Comparison of ENCODE assay signal across 1 cellular context in the genomic region with DNA sequence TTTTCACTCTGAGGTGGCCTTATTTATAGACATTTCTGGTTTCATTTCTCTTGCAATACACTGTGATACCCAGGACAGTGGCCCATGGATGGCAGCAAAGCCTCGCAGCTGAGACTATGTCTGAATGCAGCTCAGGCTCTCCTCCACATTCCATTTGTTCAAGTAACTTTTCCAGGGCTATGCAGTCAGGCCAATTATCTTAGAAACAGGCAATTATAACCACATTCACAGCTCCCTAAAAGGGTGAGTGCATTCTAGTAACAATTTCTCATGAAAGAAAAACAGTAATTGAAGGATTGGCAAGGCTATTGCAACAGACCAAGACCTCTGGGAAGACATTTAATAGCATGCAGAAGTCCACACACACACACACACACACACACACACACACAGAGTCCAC.
TF ChIP-seq lines count a peak whose summit lies in the region.

No MANE protein-coding gene starts in this region.

TF ChIP-seq in IMR-90, 13 proteins besides CTCF, POLR2A, EP300 and RAD21 (continued from another document):
- TF ChIP-seq, protein P1, sequence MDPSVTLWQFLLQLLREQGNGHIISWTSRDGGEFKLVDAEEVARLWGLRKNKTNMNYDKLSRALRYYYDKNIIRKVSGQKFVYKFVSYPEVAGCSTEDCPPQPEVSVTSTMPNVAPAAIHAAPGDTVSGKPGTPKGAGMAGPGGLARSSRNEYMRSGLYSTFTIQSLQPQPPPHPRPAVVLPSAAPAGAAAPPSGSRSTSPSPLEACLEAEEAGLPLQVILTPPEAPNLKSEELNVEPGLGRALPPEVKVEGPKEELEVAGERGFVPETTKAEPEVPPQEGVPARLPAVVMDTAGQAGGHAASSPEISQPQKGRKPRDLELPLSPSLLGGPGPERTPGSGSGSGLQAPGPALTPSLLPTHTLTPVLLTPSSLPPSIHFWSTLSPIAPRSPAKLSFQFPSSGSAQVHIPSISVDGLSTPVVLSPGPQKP (IDR thresholded peaks at IDR 0.05; ENCODE audit: borderline replicate concordance, low read depth, low read length) = no peak
